1 cellular context compared by ENCODE assay signal in the genomic region with DNA sequence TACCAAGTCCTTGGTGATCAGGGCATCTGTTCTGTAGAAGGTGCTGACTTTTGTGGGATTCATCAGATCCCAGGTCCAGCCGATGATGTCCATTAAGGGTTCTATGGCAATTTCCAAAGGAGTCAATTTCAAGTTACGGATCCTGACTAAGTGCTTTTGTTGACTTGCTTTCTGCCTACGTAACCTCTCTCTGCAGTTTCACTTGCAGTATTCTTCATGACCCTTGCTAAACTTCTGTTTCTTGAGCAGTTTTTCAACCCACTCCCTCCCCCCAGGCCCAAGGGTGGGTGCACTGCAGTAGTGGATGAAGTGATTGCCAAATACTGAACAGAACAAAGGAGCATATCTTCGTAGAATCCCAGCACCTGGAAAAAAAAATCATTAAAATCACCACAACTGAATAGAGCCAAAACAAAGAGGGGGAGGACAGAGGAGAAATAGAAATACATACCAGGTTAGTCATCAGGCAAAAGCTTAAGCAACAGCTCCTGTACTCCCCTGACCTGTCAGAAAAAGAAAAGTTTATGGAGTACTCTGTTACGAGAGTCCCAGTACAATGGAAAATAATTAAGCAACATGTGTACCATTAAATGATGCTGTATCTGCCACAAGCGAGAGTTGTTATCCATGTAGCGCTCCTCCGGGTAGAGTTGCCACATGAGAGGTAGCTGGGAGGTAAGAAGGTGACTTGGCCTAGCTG.
TF ChIP-seq lines count a peak whose summit lies in the region.

No MANE protein-coding gene starts in this region.

TF ChIP-seq in K562, 482 proteins besides CTCF, POLR2A, EP300 and RAD21:
- no peak for TF ChIP-seq ZNF239 (CRISPR knock-in tag; IDR thresholded peaks at IDR 0.05)
- TF ChIP-seq HNRNPL (IDR thresholded peaks at IDR 0.05; ENCODE audit: low read depth, low read length) = no peak
- no peak for TF ChIP-seq CHD4 (IDR thresholded peaks at IDR 0.05; ENCODE audit: insufficient read depth, insufficient replicate concordance, low read depth, low read length, poor library complexity, severe bottlenecking)
